ENCODE assay signal across 16 cellular contexts in genomic region chr3:52292247-52293065, GRCh38.
"Had no signal": no experiment of that assay in that cellular context is flagged by ENCODE, and none has a peak within 500 bp of the region (broad histone marks: within the 10 kb centered on the region; RNA-seq: fewer than 3 reads in every experiment).

No MANE protein-coding gene starts in this region.

- H3K27me3 Mint-ChIP-seq: activated CD4-positive, alpha-beta memory T cell treated with anti-CD3 and anti-CD28 coated beads for 36 hours; activated CD4-positive, alpha-beta T cell treated with anti-CD3 and anti-CD28 coated beads for 36 hours had no signal

- H3K79me2 ChIP-seq: parathyroid adenoma had no signal

- ATAC-seq: activated CD4-positive, alpha-beta T cell treated with anti-CD3 and anti-CD28 coated beads for 36 hours; left ventricle myocardium superior; SK-N-SH treated with all-trans-retinoic acid at 6 μM for 48 hours had no signal

- H2AFZ ChIP-seq: parathyroid adenoma had no signal

- H3K27me3 ChIP-seq: transverse colon, vagina had no signal

- H3K36me3 Mint-ChIP-seq: mesothelial cell of epicardium had no signal

- H3K27ac Mint-ChIP-seq: activated CD4-positive, alpha-beta memory T cell treated with anti-CD3 and anti-CD28 coated beads for 36 hours; activated CD4-positive, alpha-beta T cell treated with anti-CD3 and anti-CD28 coated beads for 36 hours; mesothelial cell of epicardium; T-helper 1 cell treated with Interleukin-12 subunit alpha and Interleukin-12 subunit beta and Interleukin-4 antibody, amounts not matched to agents 30 μg/mL and 1 μg/mL, for 36 hours had no signal

- H3K4me1 ChIP-seq: parathyroid adenoma had no signal

- H3K4me3 ChIP-seq: transverse colon, vagina had no signal

- DNase-seq: activated CD4-positive, alpha-beta memory T cell treated with anti-CD3 and anti-CD28 coated beads for 36 hours; activated CD4-positive, alpha-beta T cell treated with anti-CD3 and anti-CD28 coated beads for 36 hours; activated gamma-delta T cell treated with Interleukin-2 at 50 U/mL for 16 hours; kidney glomerular epithelial cell; left ventricle myocardium superior; retina; stimulated activated CD4-positive, alpha-beta T cell treated with anti-CD3 and anti-CD28 coated beads, Interleukin-15, amount 100 ng/mL, for 24 hours; stimulated activated CD4-positive, alpha-beta T cell treated with anti-CD3 and anti-CD28 coated beads, Interleukin-4, amount 100 ng/mL, for 1 hour; stimulated activated naive CD4-positive, alpha-beta T cell treated with Interleukin-2 at 50 U/mL for 16 hours; transverse colon; WERI-Rb-1 had no signal

- H3K4me3 Mint-ChIP-seq: activated CD4-positive, alpha-beta memory T cell treated with anti-CD3 and anti-CD28 coated beads for 36 hours; activated CD4-positive, alpha-beta T cell treated with anti-CD3 and anti-CD28 coated beads for 36 hours; mesothelial cell of epicardium; T-helper 1 cell treated with Interleukin-12 subunit alpha and Interleukin-12 subunit beta and Interleukin-4 antibody, amounts not matched to agents 30 μg/mL and 1 μg/mL, for 36 hours had no signal

- H3K36me3 ChIP-seq: WERI-Rb-1 had no signal

- H3K9me3 ChIP-seq: transverse colon, vagina had no signal

- H3K9ac ChIP-seq: parathyroid adenoma had no signal

- H3K27ac ChIP-seq: parathyroid adenoma, transverse colon, vagina, WERI-Rb-1 had no signal

- H3K9me3 Mint-ChIP-seq: activated CD4-positive, alpha-beta memory T cell treated with anti-CD3 and anti-CD28 coated beads for 36 hours; mesothelial cell of epicardium; T-helper 1 cell treated with Interleukin-12 subunit alpha and Interleukin-12 subunit beta and Interleukin-4 antibody, amounts not matched to agents 30 μg/mL and 1 μg/mL, for 36 hours had no signal
